ENCODE assay signal across 11 cellular contexts in genomic region chr2:193816008-193816407, GRCh38.
"Had no signal": no experiment of that assay in that cellular context is flagged by ENCODE, and none has a peak within 500 bp of the region (broad histone marks: within the 10 kb centered on the region; RNA-seq: fewer than 3 reads in every experiment).

No MANE protein-coding gene starts in this region.

- H3K27ac ChIP-seq: GM23248 had no signal

- H3K9me3 ChIP-seq: HAP-1 had no signal

- H3K4me2 ChIP-seq: GM23338 had no signal

- H3K4me1 ChIP-seq: HAP-1 had no signal

- H3K36me3 ChIP-seq: HAP-1 had no signal

- FAIRE-seq: H1, H54 had no signal

- DNase-seq: GM23248, GOT3, H7, H9, HCEC 1CT, HFFc6 had no signal

- H2AFZ ChIP-seq: GM23248, GM23338 had no signal

- ATAC-seq: GM23338, HCT116 had no signal

- H3K4me3 ChIP-seq: GM23248, GM23338, HAP-1 had no signal

- H3K9ac ChIP-seq: GM23248 had no signal
